38 cellular contexts compared by ENCODE assay signal in the genomic region with DNA sequence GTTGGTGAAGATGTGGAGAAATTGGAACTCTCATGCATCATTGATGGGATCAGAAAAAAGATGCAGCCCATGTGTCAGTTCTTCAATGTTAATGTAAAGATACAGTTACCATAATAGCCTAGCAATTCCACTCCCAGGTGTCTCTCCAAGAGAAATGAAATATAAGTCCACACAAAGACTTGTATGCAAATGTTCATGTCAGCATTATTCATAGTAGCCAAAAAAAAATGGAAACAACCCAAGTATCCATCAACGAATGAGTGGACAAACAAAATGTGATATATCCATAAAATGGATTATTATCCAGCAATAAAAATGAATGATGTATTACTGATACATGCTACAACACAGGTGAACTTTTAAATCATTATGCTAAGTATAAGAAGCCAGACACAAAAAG. TPM values are rescaled to one million over a fixed set of nuclear protein-coding genes. Genes with fewer than 3 reads are reported as not detected.
"Had no signal": no experiment of that assay in that cellular context is flagged by ENCODE, and none has a peak within 500 bp of the region (broad histone marks: within the 10 kb centered on the region; RNA-seq: fewer than 3 reads in every experiment).

No MANE protein-coding gene starts in this region.

- FAIRE-seq: astrocyte, colon, TTC549 had no signal

- H3K9me3 ChIP-seq: adrenal gland, body of pancreas, breast epithelium had no signal

- H3K4me1 ChIP-seq: adrenal gland, body of pancreas, breast epithelium had no signal

- H3K4me3 Mint-ChIP-seq: activated B cell treated with CpG ODN at 0.5 μM for 24 hours; activated CD4-positive, alpha-beta memory T cell treated with anti-CD3 and anti-CD28 coated beads for 36 hours; activated CD4-positive, alpha-beta T cell treated with anti-CD3 and anti-CD28 coated beads, Interleukin-2, amount 10 ng/mL, durations not matched to agents 24 days and 14 days; activated CD8-positive, alpha-beta T cell treated with anti-CD3 and anti-CD28 coated beads for 36 hours; activated naive CD4-positive, alpha-beta T cell treated with anti-CD3 and anti-CD28 coated beads for 36 hours; activated naive CD8-positive, alpha-beta T cell treated with anti-CD3 and anti-CD28 coated beads for 36 hours; activated T-cell treated with anti-CD3 and anti-CD28 coated beads, Interleukin-2, amount 50 U/mL, for 4 hours; activated T-cell treated with anti-CD3 and anti-CD28 coated beads, Interleukin-2, amount 50 U/mL, for 72 hours; activated T-helper 1 cell treated with anti-CD3 and anti-CD28 coated beads, Interleukin-12 subunit alpha, Interleukin-12 subunit beta, Interleukin-2, Interleukin-4 antibody, amounts not matched to agents 30 ng/mL and 10 ng/mL and 1 ng/mL, durations not matched to agents 14 hours and 24 hours and 36 hours; activated T-helper 17 cell treated with anti-CD3 and anti-CD28 coated beads, Interleukin-2, amount 50 U/mL, for 72 hours; T-helper 2 cell treated with Interferon-gamma antibody and Interleukin-4, amounts not matched to agents 5 μg/mL and 100 μg/mL, for 36 hours had no signal

- DNase-seq: activated B cell treated with CpG ODN at 0.5 μM for 24 hours; activated CD4-positive, alpha-beta memory T cell treated with anti-CD3 and anti-CD28 coated beads for 36 hours; activated CD4-positive, alpha-beta T cell treated with anti-CD3 and anti-CD28 coated beads for 4 hours; activated CD4-positive, alpha-beta T cell treated with anti-CD3 and anti-CD28 coated beads, Interleukin-2, amount 10 ng/mL, durations not matched to agents 24 days and 14 days; activated CD4-positive, alpha-beta T cell treated with anti-CD3 and anti-CD28 coated beads, Interleukin-2, amount 50 U/mL, for 1 hour; activated CD4-positive, alpha-beta T cell treated with anti-CD3 and anti-CD28 coated beads, Interleukin-2, amount 50 U/mL, for 4 hours; activated CD4-positive, CD25-positive, alpha-beta regulatory T cell treated with anti-CD3 and anti-CD28 coated beads, Interleukin-2, amount 50 U/mL, for 72 hours; activated CD8-positive, alpha-beta memory T cell treated with anti-CD3 and anti-CD28 coated beads, Interleukin-2, amount 50 U/mL, for 4 hours; activated CD8-positive, alpha-beta T cell treated with anti-CD3 and anti-CD28 coated beads for 36 hours; activated effector memory CD4-positive, alpha-beta T cell treated with anti-CD3 and anti-CD28 coated beads, Interleukin-2, amount 50 U/mL, for 16 hours; activated gamma-delta T cell treated with Interleukin-2 at 50 U/mL for 16 hours; activated naive CD4-positive, alpha-beta T cell; activated naive CD4-positive, alpha-beta T cell treated with anti-CD3 and anti-CD28 coated beads for 36 hours; activated naive CD4-positive, alpha-beta T cell treated with anti-CD3 and anti-CD28 coated beads, Interleukin-2, amount 50 U/mL, for 16 hours; activated naive CD8-positive, alpha-beta T cell treated with anti-CD3 and anti-CD28 coated beads for 36 hours; activated T-cell treated with anti-CD3 and anti-CD28 coated beads for 4 hours; activated T-cell treated with anti-CD3 and anti-CD28 coated beads, Interleukin-2, amount 50 U/mL, for 1 hour; activated T-cell treated with anti-CD3 and anti-CD28 coated beads, Interleukin-2, amount 50 U/mL, for 4 hours; activated T-cell treated with anti-CD3 and anti-CD28 coated beads, Interleukin-2, amount 50 U/mL, for 72 hours; adrenal gland; amniotic stem cell; aorta; body of pancreas; brain microvascular endothelial cell; central memory CD4-positive, alpha-beta T cell; T-helper 2 cell; T-helper 9 cell had no signal

- H3K9me3 Mint-ChIP-seq: activated B cell treated with CpG ODN at 0.5 μM for 24 hours; activated CD4-positive, alpha-beta memory T cell treated with anti-CD3 and anti-CD28 coated beads for 36 hours; activated CD4-positive, alpha-beta T cell treated with anti-CD3 and anti-CD28 coated beads, Interleukin-2, amount 10 ng/mL, durations not matched to agents 24 days and 14 days; activated CD8-positive, alpha-beta T cell treated with anti-CD3 and anti-CD28 coated beads for 36 hours; activated naive CD4-positive, alpha-beta T cell treated with anti-CD3 and anti-CD28 coated beads for 36 hours; activated naive CD4-positive, alpha-beta T cell treated with anti-CD3 and anti-CD28 coated beads, Interleukin-2, amount 50 U/mL, for 72 hours; activated naive CD8-positive, alpha-beta T cell treated with anti-CD3 and anti-CD28 coated beads for 36 hours; activated T-cell treated with anti-CD3 and anti-CD28 coated beads, Interleukin-2, amount 50 U/mL, for 4 hours; activated T-cell treated with anti-CD3 and anti-CD28 coated beads, Interleukin-2, amount 50 U/mL, for 72 hours; activated T-helper 1 cell treated with anti-CD3 and anti-CD28 coated beads, Interleukin-12 subunit alpha, Interleukin-12 subunit beta, Interleukin-2, Interleukin-4 antibody, amounts not matched to agents 30 ng/mL and 10 ng/mL and 1 ng/mL, durations not matched to agents 14 hours and 24 hours and 36 hours; activated T-helper 17 cell treated with anti-CD3 and anti-CD28 coated beads, Interleukin-2, amount 50 U/mL, for 72 hours; T-helper 2 cell treated with Interferon-gamma antibody and Interleukin-4, amounts not matched to agents 5 μg/mL and 100 μg/mL, for 36 hours had no signal

- ATAC-seq: activated CD8-positive, alpha-beta T cell treated with anti-CD3 and anti-CD28 coated beads for 36 hours; activated naive CD4-positive, alpha-beta T cell treated with anti-CD3 and anti-CD28 coated beads, Interleukin-2, amount 50 U/mL, for 72 hours; activated T-cell treated with anti-CD3 and anti-CD28 coated beads, Interleukin-2, amount 50 U/mL, for 4 hours; activated T-cell treated with anti-CD3 and anti-CD28 coated beads, Interleukin-2, amount 50 U/mL, for 72 hours; activated T-helper 17 cell treated with anti-CD3 and anti-CD28 coated beads, Interleukin-2, amount 50 U/mL, for 72 hours; body of pancreas had no signal

- H3K27ac ChIP-seq: adrenal gland, body of pancreas, brain microvascular endothelial cell, breast epithelium, VCaP had no signal

- H3K4me3 ChIP-seq: adrenal gland, body of pancreas, breast epithelium had no signal

- H3K4me1 Mint-ChIP-seq: activated B cell treated with CpG ODN at 0.5 μM for 24 hours; activated T-helper 17 cell treated with anti-CD3 and anti-CD28 coated beads, Interleukin-2, amount 50 U/mL, for 72 hours had no signal

- H3K36me3 Mint-ChIP-seq: activated CD4-positive, alpha-beta memory T cell treated with anti-CD3 and anti-CD28 coated beads for 36 hours; activated naive CD4-positive, alpha-beta T cell treated with anti-CD3 and anti-CD28 coated beads, Interleukin-2, amount 50 U/mL, for 72 hours; activated naive CD8-positive, alpha-beta T cell treated with anti-CD3 and anti-CD28 coated beads for 36 hours had no signal

- H3K27ac Mint-ChIP-seq: activated B cell treated with CpG ODN at 0.5 μM for 24 hours; activated CD4-positive, alpha-beta memory T cell treated with anti-CD3 and anti-CD28 coated beads for 36 hours; activated CD4-positive, alpha-beta T cell treated with anti-CD3 and anti-CD28 coated beads, Interleukin-2, amount 10 ng/mL, durations not matched to agents 24 days and 14 days; activated CD8-positive, alpha-beta T cell treated with anti-CD3 and anti-CD28 coated beads for 36 hours; activated naive CD4-positive, alpha-beta T cell treated with anti-CD3 and anti-CD28 coated beads for 36 hours; activated naive CD4-positive, alpha-beta T cell treated with anti-CD3 and anti-CD28 coated beads, Interleukin-2, amount 50 U/mL, for 72 hours; activated naive CD8-positive, alpha-beta T cell treated with anti-CD3 and anti-CD28 coated beads for 36 hours; activated T-cell treated with anti-CD3 and anti-CD28 coated beads, Interleukin-2, amount 50 U/mL, for 72 hours; activated T-helper 1 cell treated with anti-CD3 and anti-CD28 coated beads, Interleukin-12 subunit alpha, Interleukin-12 subunit beta, Interleukin-2, Interleukin-4 antibody, amounts not matched to agents 30 ng/mL and 10 ng/mL and 1 ng/mL, durations not matched to agents 14 hours and 24 hours and 36 hours; activated T-helper 17 cell treated with anti-CD3 and anti-CD28 coated beads, Interleukin-2, amount 50 U/mL, for 72 hours; T-helper 2 cell treated with Interferon-gamma antibody and Interleukin-4, amounts not matched to agents 5 μg/mL and 100 μg/mL, for 36 hours had no signal

- H3K27me3 ChIP-seq: adrenal gland, body of pancreas, brain microvascular endothelial cell, breast epithelium had no signal

- H3K36me3 ChIP-seq: adrenal gland, brain microvascular endothelial cell, breast epithelium had no signal

RNA-seq across cellular contexts. Expression of a gene that starts 38.7 kb away (rescaled TPM):
- total RNA-seq: activated B cell treated with CpG ODN at 0.5 μM for 24 hours; activated CD4-positive, alpha-beta memory T cell treated with anti-CD3 and anti-CD28 coated beads for 36 hours; activated CD4-positive, alpha-beta T cell treated with anti-CD3 and anti-CD28 coated beads, Interleukin-2, amount 10 ng/mL, durations not matched to agents 24 days and 14 days; activated naive CD4-positive, alpha-beta T cell treated with anti-CD3 and anti-CD28 coated beads for 36 hours; activated naive CD4-positive, alpha-beta T cell treated with anti-CD3 and anti-CD28 coated beads, Interleukin-2, amount 50 U/mL, for 72 hours; activated T-cell treated with anti-CD3 and anti-CD28 coated beads, Interleukin-2, amount 50 U/mL, for 4 hours; activated T-helper 1 cell treated with anti-CD3 and anti-CD28 coated beads, Interleukin-12 subunit alpha, Interleukin-12 subunit beta, Interleukin-2, Interleukin-4 antibody, amounts not matched to agents 30 ng/mL and 10 ng/mL and 1 ng/mL, durations not matched to agents 14 hours and 24 hours and 36 hours; adrenal gland; aorta; astrocyte; body of pancreas; breast epithelium; cardiac septum; cerebellum had no signal
- polyA plus RNA-seq: adrenal gland, aorta had no signal

RNA-seq across cellular contexts. Expression of a gene that starts 55.5 kb away (rescaled TPM):
- total RNA-seq: activated B cell treated with CpG ODN at 0.5 μM for 24 hours, adrenal gland, body of pancreas had no signal
